1 cellular context compared by ENCODE assay signal in the genomic region with DNA sequence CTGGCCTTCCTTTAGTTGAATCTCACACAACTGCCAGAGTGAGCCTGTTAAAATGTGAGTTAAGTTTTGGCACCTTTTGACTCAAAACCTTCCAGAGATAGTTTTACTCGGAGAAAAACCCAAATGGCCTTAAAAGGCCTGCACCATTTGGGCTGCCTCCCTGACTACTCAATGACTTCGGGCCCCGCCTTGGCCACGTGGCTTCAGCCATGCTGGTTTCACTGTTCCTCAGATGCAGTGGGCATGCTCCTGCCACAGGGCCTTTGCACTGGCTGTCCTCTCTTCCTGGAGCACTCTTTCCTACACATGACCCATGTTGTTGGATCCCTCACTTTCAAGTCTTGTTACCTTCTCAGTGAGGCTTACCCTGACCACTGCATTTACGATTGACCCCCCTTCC.
TF ChIP-seq lines count a peak whose summit lies in the region.

No MANE protein-coding gene starts in this region.

TF ChIP-seq in HEK293, 187 proteins besides CTCF, POLR2A, EP300 and RAD21 (continued from another document):
- TF ChIP-seq, protein P1, sequence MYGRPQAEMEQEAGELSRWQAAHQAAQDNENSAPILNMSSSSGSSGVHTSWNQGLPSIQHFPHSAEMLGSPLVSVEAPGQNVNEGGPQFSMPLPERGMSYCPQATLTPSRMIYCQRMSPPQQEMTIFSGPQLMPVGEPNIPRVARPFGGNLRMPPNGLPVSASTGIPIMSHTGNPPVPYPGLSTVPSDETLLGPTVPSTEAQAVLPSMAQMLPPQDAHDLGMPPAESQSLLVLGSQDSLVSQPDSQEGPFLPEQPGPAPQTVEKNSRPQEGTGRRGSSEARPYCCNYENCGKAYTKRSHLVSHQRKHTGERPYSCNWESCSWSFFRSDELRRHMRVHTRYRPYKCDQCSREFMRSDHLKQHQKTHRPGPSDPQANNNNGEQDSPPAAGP (tag by site-specific recombination; IDR thresholded peaks at IDR 0.05) = no peak
- TF ChIP-seq YY2 (tag by site-specific recombination; IDR thresholded peaks at IDR 0.05) (no peak), ZNF426 (tag by site-specific recombination; IDR thresholded peaks at IDR 0.05) (no peak), ZNF274 (IDR thresholded peaks at IDR 0.05; ENCODE audit: low read length) (no peak), ZNF274 (tag by site-specific recombination; IDR thresholded peaks at IDR 0.05; ENCODE audit: borderline replicate concordance) (no peak), ZNF146 (tag by site-specific recombination; IDR thresholded peaks at IDR 0.05) (no peak), ZNF324 (tag by site-specific recombination; IDR thresholded peaks at IDR 0.05) (no peak), KLF10 (tag by site-specific recombination; IDR thresholded peaks at IDR 0.05) (no peak), ZIC2 (tag by site-specific recombination; IDR thresholded peaks at IDR 0.05) (no peak), ZNF600 (tag by site-specific recombination; IDR thresholded peaks at IDR 0.05) (no peak), ZNF121 (tag by site-specific recombination; IDR thresholded peaks at IDR 0.05) (no peak), ZNF623 (tag by site-specific recombination; IDR thresholded peaks at IDR 0.05) (peak; percentile 99), ZNF391 (tag by site-specific recombination; IDR thresholded peaks at IDR 0.05; ENCODE audit: borderline replicate concordance, low read depth) (no peak), SCRT2 (tag by site-specific recombination; IDR thresholded peaks at IDR 0.05) (no peak)
- TF ChIP-seq, protein P2, sequence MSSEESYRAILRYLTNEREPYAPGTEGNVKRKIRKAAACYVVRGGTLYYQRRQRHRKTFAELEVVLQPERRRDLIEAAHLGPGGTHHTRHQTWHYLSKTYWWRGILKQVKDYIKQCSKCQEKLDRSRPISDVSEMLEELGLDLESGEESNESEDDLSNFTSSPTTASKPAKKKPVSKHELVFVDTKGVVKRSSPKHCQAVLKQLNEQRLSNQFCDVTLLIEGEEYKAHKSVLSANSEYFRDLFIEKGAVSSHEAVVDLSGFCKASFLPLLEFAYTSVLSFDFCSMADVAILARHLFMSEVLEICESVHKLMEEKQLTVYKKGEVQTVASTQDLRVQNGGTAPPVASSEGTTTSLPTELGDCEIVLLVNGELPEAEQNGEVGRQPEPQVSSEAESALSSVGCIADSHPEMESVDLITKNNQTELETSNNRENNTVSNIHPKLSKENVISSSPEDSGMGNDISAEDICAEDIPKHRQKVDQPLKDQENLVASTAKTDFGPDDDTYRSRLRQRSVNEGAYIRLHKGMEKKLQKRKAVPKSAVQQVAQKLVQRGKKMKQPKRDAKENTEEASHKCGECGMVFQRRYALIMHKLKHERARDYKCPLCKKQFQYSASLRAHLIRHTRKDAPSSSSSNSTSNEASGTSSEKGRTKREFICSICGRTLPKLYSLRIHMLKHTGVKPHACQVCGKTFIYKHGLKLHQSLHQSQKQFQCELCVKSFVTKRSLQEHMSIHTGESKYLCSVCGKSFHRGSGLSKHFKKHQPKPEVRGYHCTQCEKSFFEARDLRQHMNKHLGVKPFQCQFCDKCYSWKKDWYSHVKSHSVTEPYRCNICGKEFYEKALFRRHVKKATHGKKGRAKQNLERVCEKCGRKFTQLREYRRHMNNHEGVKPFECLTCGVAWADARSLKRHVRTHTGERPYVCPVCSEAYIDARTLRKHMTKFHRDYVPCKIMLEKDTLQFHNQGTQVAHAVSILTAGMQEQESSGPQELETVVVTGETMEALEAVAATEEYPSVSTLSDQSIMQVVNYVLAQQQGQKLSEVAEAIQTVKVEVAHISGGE (tag by site-specific recombination; conservative IDR thresholded peaks at IDR 0.05; ENCODE audit: low read depth) = no peak
- TF ChIP-seq, protein P3, sequence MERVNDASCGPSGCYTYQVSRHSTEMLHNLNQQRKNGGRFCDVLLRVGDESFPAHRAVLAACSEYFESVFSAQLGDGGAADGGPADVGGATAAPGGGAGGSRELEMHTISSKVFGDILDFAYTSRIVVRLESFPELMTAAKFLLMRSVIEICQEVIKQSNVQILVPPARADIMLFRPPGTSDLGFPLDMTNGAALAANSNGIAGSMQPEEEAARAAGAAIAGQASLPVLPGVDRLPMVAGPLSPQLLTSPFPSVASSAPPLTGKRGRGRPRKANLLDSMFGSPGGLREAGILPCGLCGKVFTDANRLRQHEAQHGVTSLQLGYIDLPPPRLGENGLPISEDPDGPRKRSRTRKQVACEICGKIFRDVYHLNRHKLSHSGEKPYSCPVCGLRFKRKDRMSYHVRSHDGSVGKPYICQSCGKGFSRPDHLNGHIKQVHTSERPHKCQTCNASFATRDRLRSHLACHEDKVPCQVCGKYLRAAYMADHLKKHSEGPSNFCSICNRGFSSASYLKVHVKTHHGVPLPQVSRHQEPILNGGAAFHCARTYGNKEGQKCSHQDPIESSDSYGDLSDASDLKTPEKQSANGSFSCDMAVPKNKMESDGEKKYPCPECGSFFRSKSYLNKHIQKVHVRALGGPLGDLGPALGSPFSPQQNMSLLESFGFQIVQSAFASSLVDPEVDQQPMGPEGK (tag by site-specific recombination; IDR thresholded peaks at IDR 0.05) = no peak
- TF ChIP-seq, protein P4, sequence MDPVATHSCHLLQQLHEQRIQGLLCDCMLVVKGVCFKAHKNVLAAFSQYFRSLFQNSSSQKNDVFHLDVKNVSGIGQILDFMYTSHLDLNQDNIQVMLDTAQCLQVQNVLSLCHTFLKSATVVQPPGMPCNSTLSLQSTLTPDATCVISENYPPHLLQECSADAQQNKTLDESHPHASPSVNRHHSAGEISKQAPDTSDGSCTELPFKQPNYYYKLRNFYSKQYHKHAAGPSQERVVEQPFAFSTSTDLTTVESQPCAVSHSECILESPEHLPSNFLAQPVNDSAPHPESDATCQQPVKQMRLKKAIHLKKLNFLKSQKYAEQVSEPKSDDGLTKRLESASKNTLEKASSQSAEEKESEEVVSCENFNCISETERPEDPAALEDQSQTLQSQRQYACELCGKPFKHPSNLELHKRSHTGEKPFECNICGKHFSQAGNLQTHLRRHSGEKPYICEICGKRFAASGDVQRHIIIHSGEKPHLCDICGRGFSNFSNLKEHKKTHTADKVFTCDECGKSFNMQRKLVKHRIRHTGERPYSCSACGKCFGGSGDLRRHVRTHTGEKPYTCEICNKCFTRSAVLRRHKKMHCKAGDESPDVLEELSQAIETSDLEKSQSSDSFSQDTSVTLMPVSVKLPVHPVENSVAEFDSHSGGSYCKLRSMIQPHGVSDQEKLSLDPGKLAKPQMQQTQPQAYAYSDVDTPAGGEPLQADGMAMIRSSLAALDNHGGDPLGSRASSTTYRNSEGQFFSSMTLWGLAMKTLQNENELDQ (tag by site-specific recombination; IDR thresholded peaks at IDR 0.05; ENCODE audit: low read depth) = no peak
- TF ChIP-seq, protein P5, sequence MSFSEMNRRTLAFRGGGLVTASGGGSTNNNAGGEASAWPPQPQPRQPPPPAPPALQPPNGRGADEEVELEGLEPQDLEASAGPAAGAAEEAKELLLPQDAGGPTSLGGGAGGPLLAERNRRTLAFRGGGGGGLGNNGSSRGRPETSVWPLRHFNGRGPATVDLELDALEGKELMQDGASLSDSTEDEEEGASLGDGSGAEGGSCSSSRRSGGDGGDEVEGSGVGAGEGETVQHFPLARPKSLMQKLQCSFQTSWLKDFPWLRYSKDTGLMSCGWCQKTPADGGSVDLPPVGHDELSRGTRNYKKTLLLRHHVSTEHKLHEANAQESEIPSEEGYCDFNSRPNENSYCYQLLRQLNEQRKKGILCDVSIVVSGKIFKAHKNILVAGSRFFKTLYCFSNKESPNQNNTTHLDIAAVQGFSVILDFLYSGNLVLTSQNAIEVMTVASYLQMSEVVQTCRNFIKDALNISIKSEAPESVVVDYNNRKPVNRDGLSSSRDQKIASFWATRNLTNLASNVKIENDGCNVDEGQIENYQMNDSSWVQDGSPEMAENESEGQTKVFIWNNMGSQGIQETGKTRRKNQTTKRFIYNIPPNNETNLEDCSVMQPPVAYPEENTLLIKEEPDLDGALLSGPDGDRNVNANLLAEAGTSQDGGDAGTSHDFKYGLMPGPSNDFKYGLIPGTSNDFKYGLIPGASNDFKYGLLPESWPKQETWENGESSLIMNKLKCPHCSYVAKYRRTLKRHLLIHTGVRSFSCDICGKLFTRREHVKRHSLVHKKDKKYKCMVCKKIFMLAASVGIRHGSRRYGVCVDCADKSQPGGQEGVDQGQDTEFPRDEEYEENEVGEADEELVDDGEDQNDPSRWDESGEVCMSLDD (tag by site-specific recombination; IDR thresholded peaks at IDR 0.05) = no peak
- TF ChIP-seq, protein P6, sequence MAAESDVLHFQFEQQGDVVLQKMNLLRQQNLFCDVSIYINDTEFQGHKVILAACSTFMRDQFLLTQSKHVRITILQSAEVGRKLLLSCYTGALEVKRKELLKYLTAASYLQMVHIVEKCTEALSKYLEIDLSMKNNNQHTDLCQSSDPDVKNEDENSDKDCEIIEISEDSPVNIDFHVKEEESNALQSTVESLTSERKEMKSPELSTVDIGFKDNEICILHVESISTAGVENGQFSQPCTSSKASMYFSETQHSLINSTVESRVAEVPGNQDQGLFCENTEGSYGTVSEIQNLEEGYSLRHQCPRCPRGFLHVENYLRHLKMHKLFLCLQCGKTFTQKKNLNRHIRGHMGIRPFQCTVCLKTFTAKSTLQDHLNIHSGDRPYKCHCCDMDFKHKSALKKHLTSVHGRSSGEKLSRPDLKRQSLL (tag by site-specific recombination; IDR thresholded peaks at IDR 0.05) = no peak
TF ChIP-seq in HEK293: peak in this region for 4.
